8 cellular contexts compared by ENCODE assay signal in genomic region chr22:43036282-43036751, GRCh38. TPM values are rescaled to one million over a fixed set of nuclear protein-coding genes. Genes with fewer than 3 reads are reported as not detected.
DNase-seq lines count a peak whose midpoint lies in the region; ATAC-seq, FAIRE-seq and TF ChIP-seq lines count a peak whose summit lies in the region.
"Not testable (repeated sequence)": the region's sequence is repeated elsewhere in the genome, so short reads cannot be mapped to it uniquely, and the experiment has no call there.

No MANE protein-coding gene starts in this region.

- H3K27ac ChIP-seq in adrenal gland (peak overlapping the region in 1 of 5 donors; percentile 55), uterus (peak overlapping the region in 1 of 2 donors; percentile 24)
- not testable (repeated sequence) for H3K27ac ChIP-seq in endothelial cell of umbilical vein (ENCODE audit: insufficient read depth, low read depth, low read length); right lobe of liver

- intact Hi-C loops in adrenal gland (cut with DNase I): loop anchor here in 1 of 2 donors (10.0 kb wide), 1 partner anchor 62 kb away; no protein-coding TSS in a partner anchor
- intact Hi-C loops in endothelial cell of umbilical vein (cut with micrococcal nuclease): loop anchor here (10.0 kb wide), 1 partner anchor 252 kb away; no protein-coding TSS in a partner anchor
- intact Hi-C loops in Right ventricle myocardium superior (cut with DNase I): loop anchor here (10.0 kb wide), 1 partner anchor 172 kb away; no protein-coding TSS in a partner anchor
- intact Hi-C loops in right lobe of liver (cut with DNase I): loop anchor here in 1 of 2 donors (10.0 kb wide), 1 partner anchor 172 kb away; no protein-coding TSS in a partner anchor
- intact Hi-C loops in uterus (cut with DNase I; ENCODE audit: low total_unique reads): not testable (repeated sequence)

- not testable (repeated sequence) for H3K9me3 ChIP-seq in MG63; adrenal gland (replicated peaks in 1 of 3); endothelial cell of umbilical vein (replicated peaks; ENCODE audit: control insufficient read depth, insufficient read depth, low read length); right lobe of liver; uterus

- not testable (repeated sequence) for H3K9ac ChIP-seq in endothelial cell of umbilical vein (replicated peaks; ENCODE audit: extremely low read depth, insufficient read depth, low read length)

- H3K27me3 ChIP-seq in MG63; adrenal gland; endothelial cell of umbilical vein (ENCODE audit: control insufficient read depth in 2 of 2, insufficient read depth in 2 of 2, low read length in 2 of 2); right lobe of liver; uterus: not testable (repeated sequence)

- ATAC-seq in Right ventricle myocardium superior (ENCODE audit: poor library complexity) (peak; percentile 86), right lobe of liver (peak; percentile 18 to 46 (median 27))

- H3K36me3 ChIP-seq in MG63; adrenal gland (replicated peaks in 1 of 2); endothelial cell of umbilical vein (ENCODE audit: control insufficient read depth in 2 of 2, extremely low read depth in 1 of 2, insufficient read depth in 2 of 2, low read length in 2 of 2); right lobe of liver; uterus: not testable (repeated sequence)

- not testable (repeated sequence) for H2AFZ ChIP-seq in endothelial cell of umbilical vein (ENCODE audit: low read depth, low read length)

- H3K79me2 ChIP-seq in endothelial cell of umbilical vein (ENCODE audit: control insufficient read depth, insufficient read depth, low read length): not testable (repeated sequence)

- BruUV-seq in endothelial cell of umbilical vein (replicated peaks; lab: Mats Ljungman, UMichigan): not testable (repeated sequence)

- POLR2A ChIA-PET in endothelial cell of umbilical vein (lab: Charles Lee): not testable (repeated sequence)

- H3K4me1 ChIP-seq in adrenal gland (replicated peaks in 1 of 2); endothelial cell of umbilical vein (ENCODE audit: control insufficient read depth, extremely low read depth, insufficient read depth, low read length); right lobe of liver; uterus: not testable (repeated sequence)

- dilution Hi-C loops in endothelial cell of umbilical vein (cut with MboI; ENCODE audit: extremely low pct_ligation_motif_present, low sequenced_read_pairs): not testable (repeated sequence)

- not testable (repeated sequence) for H3K9me1 ChIP-seq in endothelial cell of umbilical vein (replicated peaks; ENCODE audit: control insufficient read depth, extremely low read depth, insufficient read depth, low read length)

- DNase-seq in DMS153 (lab: John Stamatoyannopoulos, UW): peak; percentile 20
- DNase-seq in MG63: peak; percentile 55
- DNase-seq in adrenal gland: peak in 6 of 7 donors; percentile 39 to 84 (median 51)
- peak; percentile 81 for DNase-seq in endothelial cell of umbilical vein (ENCODE audit: low read depth, low spot score)
- peak; percentile 85 for DNase-seq in Right ventricle myocardium superior
- not testable (repeated sequence) for DNase-seq in right lobe of liver
- peak; percentile 68 for DNase-seq in pulmonary artery endothelial cell (ENCODE audit: low read depth, low spot score)
- peak; percentile 61 to 66 for DNase-seq in uterus

- CTCF ChIA-PET in endothelial cell of umbilical vein (lab: Charles Lee): interaction anchor here (0.6 to 1.7 kb wide), 4 partner anchors 14 to 168 kb away, joined by 3 to 6 read pairs (median 4); no protein-coding TSS in a partner anchor

- not testable (repeated sequence) for H4K20me1 ChIP-seq in endothelial cell of umbilical vein (replicated peaks; ENCODE audit: control insufficient read depth, extremely low read depth, insufficient read depth, low read length)

- H3K4me3 ChIP-seq in MG63; adrenal gland; endothelial cell of umbilical vein (replicated peaks in 1 of 3; ENCODE audit: insufficient read depth in 1 of 3, low read depth in 1 of 3, low read length in 3 of 3); right lobe of liver; uterus: not testable (repeated sequence)

- TF ChIP-seq POLR2A in adrenal gland (IDR thresholded peaks at IDR 0.05); endothelial cell of umbilical vein (IDR thresholded peaks at IDR 0.05; ENCODE audit: low read depth, low read length); right lobe of liver (IDR thresholded peaks at IDR 0.05); uterus (IDR thresholded peaks at IDR 0.05): not testable (repeated sequence)

- WGBS in adrenal gland, 4 donors: 47 to 71% (median 53%) methylated on average over 12 to 15 of the region's 15 CpGs
- 28% methylated on average over 4 of the region's 15 CpGs for WGBS in right lobe of liver (ENCODE audit: insufficient coverage, low coverage, low lambda C conversion rate, missing lambda C conversion rate)

- peak; percentile 80 for FAIRE-seq in endothelial cell of umbilical vein (lab: Jason Lieb, UNC)

- H3K4me2 ChIP-seq in endothelial cell of umbilical vein (ENCODE audit: insufficient read depth, low read length): not testable (repeated sequence)

- not testable (repeated sequence) for TF ChIP-seq CTCF in adrenal gland (IDR thresholded peaks at IDR 0.05); endothelial cell of umbilical vein (IDR thresholded peaks at IDR 0.05; ENCODE audit: extremely low read depth in 1 of 2, insufficient read depth in 1 of 2, low read depth in 1 of 2, low read length in 2 of 2); right lobe of liver (IDR thresholded peaks at IDR 0.05); uterus (IDR thresholded peaks at IDR 0.05)

TF ChIP-seq in endothelial cell of umbilical vein, 7 proteins besides CTCF, POLR2A, EP300 and RAD21:
- TF ChIP-seq POLR2AphosphoS5 (IDR thresholded peaks at IDR 0.05; ENCODE audit: insufficient read depth, low read depth, low read length): peak; percentile 31
- peak; percentile 31 for TF ChIP-seq JUN (IDR thresholded peaks at IDR 0.05; ENCODE audit: borderline replicate concordance, insufficient read depth, insufficient read length, low read depth)

RNA-seq across cellular contexts. Expression of gene PACSIN2, which starts 21.4 kb away (rescaled TPM):
- 45.4 and 46.2 TPM in 2 replicates for total RNA-seq in MG63 (2014; rRNA removed; shearing (Covaris generic); ENCODE audit: low replicate concordance)
- total RNA-seq in adrenal gland (100 to 1,000 TPM in 6 of 8 donors, 10 to 100 TPM in 2; 77.9 to 186 (median 128) TPM), endothelial cell of umbilical vein (63.9 and 64.5 TPM in 2 replicates), Right ventricle myocardium superior (60.2 TPM), right lobe of liver (10 to 100 TPM; 21.4 to 67.0 (median 47.1) TPM), pulmonary artery endothelial cell (62.1 and 67.5 TPM in 2 replicates), uterus (10 to 100 TPM; 34.4 to 66.1 (median 48.0) TPM)
- polyA plus RNA-seq in adrenal gland (100 to 1,000 TPM in 1 of 3 donors, 10 to 100 TPM in 2; 29.8 to 152 (median 36.5) TPM), endothelial cell of umbilical vein (37.7 and 46.2 TPM in 2 replicates)
- polyA plus RNA-seq in endothelial cell of umbilical vein (2011; cell fraction: cytosol; rRNA removed): 51.2 and 52.3 TPM in 2 replicates
- polyA plus RNA-seq in endothelial cell of umbilical vein (2011; cell fraction: nucleus; rRNA removed): 43.0 and 55.9 TPM in 2 replicates
- 35.2 and 38.2 TPM in 2 replicates for polyA plus RNA-seq in endothelial cell of umbilical vein (2012)
- 32.5 and 34.4 TPM in 2 replicates for polyA minus RNA-seq in endothelial cell of umbilical vein
- polyA minus RNA-seq in endothelial cell of umbilical vein (2011; cell fraction: cytosol; rRNA and poly(A)+ RNA removed): 12.3 TPM
- 20.3 and 24.5 TPM in 2 replicates for polyA minus RNA-seq in endothelial cell of umbilical vein (2011; cell fraction: nucleus; rRNA and poly(A)+ RNA removed)

RNA-seq across cellular contexts. Expression of gene TTLL1, which starts 52.9 kb away (rescaled TPM):
- total RNA-seq in MG63 (2014; rRNA removed; shearing (Covaris generic); ENCODE audit: low replicate concordance): 4.9 and 9.2 TPM in 2 replicates
- 10 to 100 TPM in 2 of 8 donors, 1 to 10 TPM in 6; 5.8 to 11.1 (median 8.3) TPM for total RNA-seq in adrenal gland
- 10 to 100 TPM in 1 of 3 donors, 1 to 10 TPM in 2; 5.0 to 12.9 (median 7.0) TPM for polyA plus RNA-seq in adrenal gland
- total RNA-seq in endothelial cell of umbilical vein: 9.0 and 11.2 TPM in 2 replicates
- 16.3 and 17.0 TPM in 2 replicates for polyA plus RNA-seq in endothelial cell of umbilical vein
- 16.8 and 16.9 TPM in 2 replicates for polyA plus RNA-seq in endothelial cell of umbilical vein (2011; cell fraction: cytosol; rRNA removed)
- polyA plus RNA-seq in endothelial cell of umbilical vein (2011; cell fraction: nucleus; rRNA removed): 8.7 and 9.5 TPM in 2 replicates
- 10.9 and 11.2 TPM in 2 replicates for polyA plus RNA-seq in endothelial cell of umbilical vein (2012)
- polyA minus RNA-seq in endothelial cell of umbilical vein: 13.4 and 13.8 TPM in 2 replicates
- polyA minus RNA-seq in endothelial cell of umbilical vein (2011; cell fraction: cytosol; rRNA and poly(A)+ RNA removed): not detected
- polyA minus RNA-seq in endothelial cell of umbilical vein (2011; cell fraction: nucleus; rRNA and poly(A)+ RNA removed): 2.4 and 2.7 TPM in 2 replicates
- 7.8 TPM for total RNA-seq in Right ventricle myocardium superior
- total RNA-seq in right lobe of liver: 1 to 10 TPM in 4 of 6 experiments, under 1 TPM in 2; 0.97 to 2.0 (median 1.3) TPM
- 9.0 and 13.5 TPM in 2 replicates for total RNA-seq in pulmonary artery endothelial cell
- 10 to 100 TPM in 1 of 4 donors, 1 to 10 TPM in 3; 3.6 to 12.5 (median 5.3) TPM for total RNA-seq in uterus
